ENCODE assay signal across 17 cellular contexts in genomic region chr2:57890993-57891688, GRCh38.
A peak's percentile ranks its signal among the peaks of the same experiment; 100 is the strongest.
DNase-seq lines count a peak whose midpoint lies in the region; ATAC-seq and TF ChIP-seq lines count a peak whose summit lies in the region.
"Had no signal": no experiment of that assay in that cellular context is flagged by ENCODE, and none has a peak within 500 bp of the region (broad histone marks: within the 10 kb centered on the region; RNA-seq: fewer than 3 reads in every experiment).

No MANE protein-coding gene starts in this region.

- H3K36me3 ChIP-seq in sigmoid colon, result no peaks in the 10 kb centered on the region
- H3K36me3 ChIP-seq: MG63, Peyer's patch had no signal

- peak; percentile 12 for DNase-seq in DMS 273 (lab: John Stamatoyannopoulos, UW; ENCODE audit: unreplicated experiment)
- DNase-seq in DMS 273 treated with DMSO at 0.1 percent for 48 hours (lab: John Stamatoyannopoulos, UW), result no peak
- DNase-seq in NCI-H446 (lab: John Stamatoyannopoulos, UW), result peak; percentile 78 to 86
- DNase-seq in foreskin fibroblast, result peak; percentile 17 to 59
- peak; percentile 20 for DNase-seq in superior temporal gyrus (ENCODE audit: extremely low spot score)
- DNase-seq in sigmoid colon, result no peak
- DNase-seq: AML-193, DMS79 treated with DMSO at 0.1 percent for 48 hours, MG63, NCI-H1092 treated with DMSO at 0.1 percent for 48 hours, NCI-H187 treated with DMSO at 0.1 percent for 48 hours, NCI-H774, Peyer's patch, SHP77 treated with DMSO at 0.1 percent for 48 hours had no signal

- H3K4me1 ChIP-seq in sigmoid colon, result no peaks in the 10 kb centered on the region
- H3K4me1 ChIP-seq: Peyer's patch had no signal

- no peaks in the 10 kb centered on the region for H3K9me3 ChIP-seq in sigmoid colon
- H3K9me3 ChIP-seq: MG63, Peyer's patch had no signal

- intact Hi-C loops in sigmoid colon (cut with DNase I), result no loop called here

- H3K27me3 ChIP-seq in sigmoid colon, result no peaks in the 10 kb centered on the region
- H3K27me3 ChIP-seq: MG63, Peyer's patch had no signal

- no peak overlapping the region for H3K27ac ChIP-seq in sigmoid colon
- H3K27ac ChIP-seq: 22Rv1, Peyer's patch had no signal

- WGBS in sigmoid colon, 2 donors, result 19 to 65% methylated on average over 7 of the region's 7 CpGs

- ATAC-seq in GM21529 (IDR thresholded peaks at IDR 0.05; ENCODE audit: unreplicated experiment) (no peak), GM18867 (IDR thresholded peaks at IDR 0.05; ENCODE audit: unreplicated experiment) (no peak)

- TF ChIP-seq POLR2A in sigmoid colon (IDR thresholded peaks at IDR 0.05), result no peak

- no peak for TF ChIP-seq EP300 in sigmoid colon (IDR thresholded peaks at IDR 0.05)

- no peak overlapping the region for H3K4me3 ChIP-seq in foreskin fibroblast (ENCODE audit: low read depth in 1 of 2, low read length in 2 of 2)
- H3K4me3 ChIP-seq in sigmoid colon, result no peak overlapping the region
- H3K4me3 ChIP-seq: MG63, Peyer's patch had no signal

- TF ChIP-seq CTCF in foreskin fibroblast (IDR thresholded peaks at IDR 0.05; ENCODE audit: low read depth, low read length) (no peak), sigmoid colon (IDR thresholded peaks at IDR 0.05) (no peak)

Comparison
In these comparisons a context has a peak if more than half of its experiments do, and no peak if none do; other contexts are left out.
1. DNase-seq: peak in DMS 273 (single experiment), NCI-H446 (2 of 2), foreskin fibroblast (2 of 2) and superior temporal gyrus (single experiment); none in DMS 273 treated with DMSO at 0.1 percent for 48 hours (single experiment) and sigmoid colon (single experiment).